8 cellular contexts compared by ENCODE assay signal in the genomic region with DNA sequence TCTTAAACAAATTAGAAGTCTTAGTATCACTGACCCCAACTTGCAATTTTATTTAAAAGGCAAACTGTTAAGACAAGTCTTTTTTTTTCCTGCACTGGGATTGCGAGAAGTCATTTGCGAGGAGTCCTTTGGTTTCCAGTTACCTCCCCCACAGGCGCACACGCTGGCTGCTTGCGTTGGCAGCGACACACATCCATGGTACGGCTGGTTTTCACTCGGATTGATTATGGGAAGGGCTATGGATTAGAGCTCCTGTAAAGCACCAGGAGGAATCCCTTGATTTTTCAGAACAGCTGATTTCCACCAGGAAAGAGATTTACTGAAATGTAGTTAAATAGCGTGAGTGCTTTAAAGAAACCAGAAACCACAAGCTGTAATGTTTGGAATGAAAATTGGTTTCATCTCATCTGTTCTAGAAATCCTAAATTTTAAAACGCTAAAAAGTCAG. TPM values are rescaled to one million over a fixed set of nuclear protein-coding genes. Genes with fewer than 3 reads are reported as not detected.
DNase-seq lines count a peak whose midpoint lies in the region; ATAC-seq, FAIRE-seq and TF ChIP-seq lines count a peak whose summit lies in the region.

No MANE protein-coding gene starts in this region.

- CTCF ChIA-PET in BJ (lab: Yijun Ruan, JAX) = interaction anchor here (0.5 to 1.5 kb wide), 4 partner anchors 26 to 430 kb away, joined by 3 to 5 read pairs (median 4); no protein-coding TSS in a partner anchor

- no peak for TF ChIP-seq POLR2A in H54 (IDR thresholded peaks at IDR 0.05; ENCODE audit: low read depth, low read length)

- no peaks in the 10 kb centered on the region for H3K9me3 ChIP-seq in HUES64 (ENCODE audit: insufficient read depth, low read depth, low read length)

- H3K36me3 Mint-ChIP-seq in activated naive CD8-positive, alpha-beta T cell = no peaks in the 10 kb centered on the region

- DNase-seq in BJ (ENCODE audit: low read depth) (peak; percentile 25), left cardiac atrium (peak; percentile 39), renal cortical epithelial cell (ENCODE audit: low read depth) (peak; percentile 54), H54 (ENCODE audit: insufficient read length, low spot score) (no peak)

- no peak for FAIRE-seq in H54 (lab: Jason Lieb, UNC)

- H3K36me3 ChIP-seq in BJ (ENCODE audit: control insufficient read depth, insufficient read depth, low read length) = no peaks in the 10 kb centered on the region
- peaks cover 36% of the 10 kb centered on the region for H3K36me3 ChIP-seq in HUES64 (ENCODE audit: insufficient read depth, low read length)

- peaks cover 28% of the 10 kb centered on the region for H3K27me3 Mint-ChIP-seq in activated naive CD8-positive, alpha-beta T cell

- no peak for TF ChIP-seq CTCF in BJ (IDR thresholded peaks at IDR 0.05; ENCODE audit: insufficient read depth, low read depth, low read length)

- H3K4me1 Mint-ChIP-seq in activated naive CD8-positive, alpha-beta T cell (ENCODE audit: low read depth) = peaks cover 18% of the 10 kb centered on the region

- POLR2A ChIA-PET in BJ (lab: Charles Lee) = no interaction called here

- WGBS in HUES64 = 2% methylated on average over 10 of the region's 10 CpGs

- H3K4me3 ChIP-seq in BJ (ENCODE audit: low read depth, low read length) = peak overlapping the region; percentile 49
- H3K4me3 ChIP-seq in HUES64 (ENCODE audit: low read length) = peak overlapping the region; percentile 84

- ATAC-seq in left cardiac atrium = peak; percentile 65 to 74
- no peak for ATAC-seq in HG02840 (IDR thresholded peaks at IDR 0.05; ENCODE audit: low FRiP score, unreplicated experiment)
- no peak for ATAC-seq in HG02623 (IDR thresholded peaks at IDR 0.05; ENCODE audit: unreplicated experiment)

- H3K27me3 ChIP-seq in BJ (ENCODE audit: control insufficient read depth, insufficient read depth, low read length) (peaks cover 2% of the 10 kb centered on the region), HUES64 (ENCODE audit: insufficient read depth, low read length) (no peaks in the 10 kb centered on the region)

- peak overlapping the region; percentile 84 for H3K4me3 Mint-ChIP-seq in activated naive CD8-positive, alpha-beta T cell

- no peak overlapping the region for H3K27ac Mint-ChIP-seq in activated naive CD8-positive, alpha-beta T cell

- peak overlapping the region; percentile 83 for H3K9ac ChIP-seq in HUES64 (ENCODE audit: low read depth, low read length)

- H3K4me1 ChIP-seq in HUES64 (ENCODE audit: insufficient read depth, low read length) = peaks cover 53% of the 10 kb centered on the region

- 0 out of 2 replicates have a peak overlapping the region, but pooled peaks have one; percentile 19 for H3K27ac ChIP-seq in HUES64 (ENCODE audit: low read depth, low read length)

- H3K9me3 Mint-ChIP-seq in activated naive CD8-positive, alpha-beta T cell (ENCODE audit: low read depth) = no peaks in the 10 kb centered on the region

- intact Hi-C loops in left cardiac atrium (cut with DNase I) = loop anchor here in 1 of 2 donors (5.0 to 10.0 kb wide), 2 partner anchors 45 to 192 kb away; no protein-coding TSS in a partner anchor

RNA-seq across cellular contexts. Expression of gene SLC1A3, which starts 0.7 kb away (rescaled TPM):
- polyA plus RNA-seq in BJ (2011; rRNA removed) = 0.37 and 0.54 TPM in 2 replicates
- 0.19 and 0.62 TPM in 2 replicates for polyA minus RNA-seq in BJ (2011; rRNA and poly(A)+ RNA removed)
- polyA plus RNA-seq in HUES64 (2013, experiment 1 of 2) = 16.2 TPM
- polyA plus RNA-seq in HUES64 (2013, experiment 2 of 2) = 13.7 TPM
- total RNA-seq in left cardiac atrium = 10 to 100 TPM; 44.9 to 66.6 TPM
- total RNA-seq in renal cortical epithelial cell = 0.87 and 1.7 TPM in 2 replicates

Comparison
In these comparisons a context has a peak if more than half of its experiments do, and no peak if none do; other contexts are left out.
1. ATAC-seq: peak in left cardiac atrium (2 of 2); none in HG02840 (single experiment) and HG02623 (single experiment).
2. RNA of gene SLC1A3, which starts 0.7 kb away (total RNA-seq): 44.9 to 66.6 TPM in left cardiac atrium; 0.87 to 1.7 TPM in renal cortical epithelial cell; every median in the first group is over 10 times any median in the second.